In genomic region chr17:1947743-1948516, GRCh38 we compare ENCODE assay signal across 18 cellular contexts.
"Had no signal": no experiment of that assay in that cellular context is flagged by ENCODE, and none has a peak within 500 bp of the region (broad histone marks: within the 10 kb centered on the region; RNA-seq: fewer than 3 reads in every experiment).

No MANE protein-coding gene starts in this region.

- H3K27ac Mint-ChIP-seq: activated naive CD4-positive, alpha-beta T cell treated with anti-CD3 and anti-CD28 coated beads, Interleukin-2, amount 50 U/mL, for 24 hours; activated T-cell treated with anti-CD3 and anti-CD28 coated beads, Interleukin-2, amount 50 U/mL, for 24 hours; naive thymus-derived CD4-positive, alpha-beta T cell; stimulated activated naive B cell treated with anti-CD40 and anti-IgM and Interleukin-4, amounts not matched to agents 10 μg/mL and 1 μg/mL and 100 μg/mL, for 72 hours had no signal

- H3K27me3 Mint-ChIP-seq: activated naive CD4-positive, alpha-beta T cell treated with anti-CD3 and anti-CD28 coated beads, Interleukin-2, amount 50 U/mL, for 24 hours; activated T-cell treated with anti-CD3 and anti-CD28 coated beads, Interleukin-2, amount 50 U/mL, for 24 hours; naive thymus-derived CD4-positive, alpha-beta T cell had no signal

- H3K4me1 ChIP-seq: adrenal gland, tibial artery, uterus had no signal

- H3K27me3 ChIP-seq: adrenal gland, uterus had no signal

- H3K36me3 Mint-ChIP-seq: activated naive CD4-positive, alpha-beta T cell treated with anti-CD3 and anti-CD28 coated beads, Interleukin-2, amount 50 U/mL, for 24 hours; naive thymus-derived CD4-positive, alpha-beta T cell had no signal

- H3K4me1 Mint-ChIP-seq: activated naive CD4-positive, alpha-beta T cell treated with anti-CD3 and anti-CD28 coated beads, Interleukin-2, amount 50 U/mL, for 24 hours; central memory CD8-positive, alpha-beta T cell; stimulated activated naive B cell treated with anti-CD40 and anti-IgM and Interleukin-4, amounts not matched to agents 10 μg/mL and 1 μg/mL and 100 μg/mL, for 72 hours had no signal

- H3K4me3 ChIP-seq: adrenal gland, coronary artery, mucosa of descending colon, tibial artery, uterus had no signal

- H3K9me3 ChIP-seq: adrenal gland, mucosa of descending colon, tibial artery, uterus had no signal

- H3K9me3 Mint-ChIP-seq: activated naive CD4-positive, alpha-beta T cell treated with anti-CD3 and anti-CD28 coated beads, Interleukin-2, amount 50 U/mL, for 24 hours; activated T-cell treated with anti-CD3 and anti-CD28 coated beads, Interleukin-2, amount 50 U/mL, for 24 hours; central memory CD8-positive, alpha-beta T cell had no signal

- H3K36me3 ChIP-seq: adrenal gland, tibial artery, uterus had no signal

- H3K4me3 Mint-ChIP-seq: activated naive CD4-positive, alpha-beta T cell treated with anti-CD3 and anti-CD28 coated beads, Interleukin-2, amount 50 U/mL, for 24 hours; activated T-cell treated with anti-CD3 and anti-CD28 coated beads, Interleukin-2, amount 50 U/mL, for 24 hours; central memory CD8-positive, alpha-beta T cell; naive thymus-derived CD4-positive, alpha-beta T cell; stimulated activated naive B cell treated with anti-CD40 and anti-IgM and Interleukin-4, amounts not matched to agents 10 μg/mL and 1 μg/mL and 100 μg/mL, for 72 hours had no signal

- DNase-seq: activated CD4-positive, CD25-positive, alpha-beta regulatory T cell treated with anti-CD3 and anti-CD28 coated beads, Interleukin-2, amount 50 U/mL, for 72 hours; activated effector memory CD4-positive, alpha-beta T cell treated with anti-CD3 and anti-CD28 coated beads, Interleukin-2, amount 50 U/mL, for 16 hours; activated T-cell treated with anti-CD3 and anti-CD28 coated beads, Interleukin-2, amount 50 U/mL, for 24 hours; adrenal gland; effector CD4-positive, alpha-beta T cell; foreskin fibroblast; mucosa of descending colon; naive thymus-derived CD4-positive, alpha-beta T cell; stimulated activated CD4-positive, alpha-beta T cell treated with anti-CD3 and anti-CD28 coated beads, Interleukin-15, amount 100 ng/mL, for 24 hours; stimulated activated CD4-positive, alpha-beta T cell treated with anti-CD3 and anti-CD28 coated beads, Interleukin-4, amount 100 ng/mL, for 1 hour; stimulated activated naive B cell treated with anti-CD40 and anti-IgM and Interleukin-4, amounts not matched to agents 10 μg/mL and 1 μg/mL and 100 μg/mL, for 72 hours; T-helper 1 cell; T1000; tibial artery; uterus had no signal

- ATAC-seq: mucosa of descending colon; naive thymus-derived CD4-positive, alpha-beta T cell; stimulated activated naive B cell treated with anti-CD40 and anti-IgM and Interleukin-4, amounts not matched to agents 10 μg/mL and 1 μg/mL and 100 μg/mL, for 72 hours had no signal

- H3K27ac ChIP-seq: adrenal gland, coronary artery, tibial artery, uterus had no signal
